ENCODE assay signal across 14 cellular contexts in genomic region chr4:151315212-151315886, GRCh38. TPM values are rescaled to one million over a fixed set of nuclear protein-coding genes. Genes with fewer than 3 reads are reported as not detected.
DNase-seq lines count a peak whose midpoint lies in the region; ATAC-seq, FAIRE-seq and TF ChIP-seq lines count a peak whose summit lies in the region.
"Had no signal": no experiment of that assay in that cellular context is flagged by ENCODE, and none has a peak within 500 bp of the region (broad histone marks: within the 10 kb centered on the region; RNA-seq: fewer than 3 reads in every experiment).

No MANE protein-coding gene starts in this region.

- no peaks in the 10 kb centered on the region for H3K36me3 ChIP-seq in HUES48 (ENCODE audit: control insufficient read depth, insufficient read depth, low read length)
- peaks cover 0 to 2% of the 10 kb centered on the region in 2 experiments for H3K36me3 ChIP-seq in keratinocyte (ENCODE audit: control insufficient read depth in 2 of 2, extremely low read depth in 1 of 2, insufficient read depth in 2 of 2, low read length in 2 of 2)
- no peaks in the 10 kb centered on the region for H3K36me3 ChIP-seq in stomach smooth muscle (ENCODE audit: control insufficient read depth in 2 of 2, insufficient read depth in 2 of 2, low read length in 2 of 2)

- H4K20me1 ChIP-seq in keratinocyte (ENCODE audit: control insufficient read depth, extremely low read depth, insufficient read depth, low read length) = no peaks in the 10 kb centered on the region

- dilution Hi-C loops in keratinocyte (cut with MboI; ENCODE audit: extremely low pct_ligation_motif_present, low sequenced_read_pairs) = no loop called here

- H3K27me3 ChIP-seq in HUES48 (ENCODE audit: control insufficient read depth, insufficient read depth, low read length) (no peaks in the 10 kb centered on the region), keratinocyte (ENCODE audit: control insufficient read depth, extremely low read depth, insufficient read depth, low read length) (no peaks in the 10 kb centered on the region), stomach smooth muscle (ENCODE audit: control insufficient read depth in 1 of 2, insufficient read depth in 2 of 2, low read length in 2 of 2) (no peaks in the 10 kb centered on the region)

- no peak overlapping the region for H3K9ac ChIP-seq in HUES48 (ENCODE audit: low read depth, low read length)
- H3K9ac ChIP-seq in keratinocyte (ENCODE audit: control insufficient read depth, extremely low read depth, insufficient read depth, low read length) = no peak overlapping the region
- no peak overlapping the region for H3K9ac ChIP-seq in stomach smooth muscle (ENCODE audit: low read length in 2 of 2)

- no peaks in the 10 kb centered on the region for H3K9me1 ChIP-seq in keratinocyte (ENCODE audit: control insufficient read depth, extremely low read depth, insufficient read depth, low read length)

- no peak for ATAC-seq in HG02938 (IDR thresholded peaks at IDR 0.05; ENCODE audit: unreplicated experiment)
- ATAC-seq: GM12878 had no signal

- H2AFZ ChIP-seq in keratinocyte (ENCODE audit: control insufficient read depth, low read length) = no peak overlapping the region

- FAIRE-seq in keratinocyte (lab: Jason Lieb, UNC) = peak; percentile 93
- FAIRE-seq: GM12878 had no signal

- H3K4me1 ChIP-seq in HUES48 (ENCODE audit: control insufficient read depth, insufficient read depth, low read length) (peaks cover 20% of the 10 kb centered on the region), keratinocyte (ENCODE audit: control insufficient read depth, extremely low read depth, insufficient read depth, low read length) (peaks cover 37% of the 10 kb centered on the region), stomach smooth muscle (ENCODE audit: control insufficient read depth, insufficient read depth, low read length) (peaks cover 31% of the 10 kb centered on the region)

- H3K4me3 ChIP-seq in HUES48 (ENCODE audit: low read depth, low read length) (no peak overlapping the region), keratinocyte (ENCODE audit: control insufficient read depth in 2 of 3, extremely low read depth in 1 of 3, insufficient read depth in 2 of 3, low read depth in 1 of 3, low read length in 3 of 3) (no peak overlapping the region), stomach smooth muscle (ENCODE audit: low read length in 2 of 2) (no peak overlapping the region)
- H3K4me3 ChIP-seq: GM12878 had no signal

- peak; percentile 51 for DNase-seq in cerebellar cortex (ENCODE audit: low spot score)
- no peak for DNase-seq in keratinocyte (ENCODE audit: low read depth, low spot score)
- no peak for DNase-seq in DMS114 treated with DMSO at 0.1 percent for 48 hours (lab: John Stamatoyannopoulos, UW; ENCODE audit: unreplicated experiment)
- no peak for DNase-seq in NAMALWA (ENCODE audit: low spot score)
- DNase-seq in ACHN = no peak
- DNase-seq: islet precursor cell, NCI-H187, nucleus accumbens, T-helper 9 cell had no signal

- TF ChIP-seq CTCF in keratinocyte (optimal IDR thresholded peaks at IDR 0.05 in 1 of 3, IDR thresholded peaks at IDR 0.05 in 1 of 3, conservative IDR thresholded peaks at IDR 0.05 in 1 of 3; ENCODE audit: extremely low read depth in 1 of 3, insufficient read depth in 2 of 3, low read length in 3 of 3) = no peak

- peak overlapping the region; percentile 80 for H3K27ac ChIP-seq in HUES48 (ENCODE audit: low read depth, low read length)
- H3K27ac ChIP-seq in keratinocyte (ENCODE audit: control insufficient read depth, insufficient read depth, low read length) = peak overlapping the region; percentile 53
- peak overlapping the region; percentile 53 for H3K27ac ChIP-seq in stomach smooth muscle (ENCODE audit: low read length)

- H3K4me2 ChIP-seq in keratinocyte (ENCODE audit: control insufficient read depth, extremely low read depth, insufficient read depth, low read depth, low read length) = peak overlapping the region; percentile 43

- H3K9me3 ChIP-seq in HUES48 (ENCODE audit: control insufficient read depth, insufficient read depth, low read length) = no peaks in the 10 kb centered on the region
- no peaks in the 10 kb centered on the region for H3K9me3 ChIP-seq in keratinocyte (ENCODE audit: control insufficient read depth, low read depth, low read length)
- H3K9me3 ChIP-seq in stomach smooth muscle (ENCODE audit: control insufficient read depth in 2 of 2, low read length in 2 of 2) = no peaks in the 10 kb centered on the region

- H3K79me2 ChIP-seq in keratinocyte (ENCODE audit: control insufficient read depth, insufficient read depth, low read length) = peaks cover 72% of the 10 kb centered on the region

- in situ Hi-C loops in ACHN (cut with HindIII; ENCODE audit: low pct_ligation_motif_present, low pct_unique_long_range_greater_than_20kb, low sequenced_read_pairs) = no loop called here

RNA-seq across cellular contexts. Expression of gene SH3D19, which starts 10.1 kb away (rescaled TPM):
- 19.4 to 24.8 TPM (median 22.8 TPM) in 3 replicates for polyA plus RNA-seq in keratinocyte
- 18.0 TPM for polyA plus RNA-seq in keratinocyte (2011; ENCODE audit: low read depth)
- 26.7 and 38.7 TPM in 2 replicates for polyA plus RNA-seq in keratinocyte (2011; cell fraction: cytosol; rRNA removed)
- polyA plus RNA-seq in keratinocyte (2011; cell fraction: nucleus; rRNA removed) = 35.9 and 36.9 TPM in 2 replicates
- polyA plus RNA-seq in keratinocyte (2012; ENCODE audit: low replicate concordance) = 18.1 and 26.7 TPM in 2 replicates
- 23.4 to 47.2 TPM (median 29.8 TPM) in 3 replicates for polyA minus RNA-seq in keratinocyte
- polyA minus RNA-seq in keratinocyte (2011; cell fraction: cytosol; rRNA and poly(A)+ RNA removed) = 16.5 TPM
- 17.5 and 46.9 TPM in 2 replicates for polyA minus RNA-seq in keratinocyte (2011; cell fraction: nucleus; rRNA and poly(A)+ RNA removed)

RNA-seq across cellular contexts. Expression of gene PRSS48, which starts 38.4 kb away (rescaled TPM):
- polyA plus RNA-seq in keratinocyte = not detected in 3 replicates
- not detected for polyA plus RNA-seq in keratinocyte (2011; ENCODE audit: low read depth)
- polyA plus RNA-seq in keratinocyte (2011; cell fraction: cytosol; rRNA removed) = not detected in 2 replicates
- polyA plus RNA-seq in keratinocyte (2011; cell fraction: nucleus; rRNA removed) = not detected in 2 replicates
- not detected in 2 replicates for polyA plus RNA-seq in keratinocyte (2012; ENCODE audit: low replicate concordance)
- not detected in 3 replicates for polyA minus RNA-seq in keratinocyte
- not detected for polyA minus RNA-seq in keratinocyte (2011; cell fraction: cytosol; rRNA and poly(A)+ RNA removed)
- 0.53 TPM in 1 of 2 replicates, not detected in the other for polyA minus RNA-seq in keratinocyte (2011; cell fraction: nucleus; rRNA and poly(A)+ RNA removed)
- polyA plus RNA-seq: adipose tissue, GM12878 had no signal
